In the genomic region with DNA sequence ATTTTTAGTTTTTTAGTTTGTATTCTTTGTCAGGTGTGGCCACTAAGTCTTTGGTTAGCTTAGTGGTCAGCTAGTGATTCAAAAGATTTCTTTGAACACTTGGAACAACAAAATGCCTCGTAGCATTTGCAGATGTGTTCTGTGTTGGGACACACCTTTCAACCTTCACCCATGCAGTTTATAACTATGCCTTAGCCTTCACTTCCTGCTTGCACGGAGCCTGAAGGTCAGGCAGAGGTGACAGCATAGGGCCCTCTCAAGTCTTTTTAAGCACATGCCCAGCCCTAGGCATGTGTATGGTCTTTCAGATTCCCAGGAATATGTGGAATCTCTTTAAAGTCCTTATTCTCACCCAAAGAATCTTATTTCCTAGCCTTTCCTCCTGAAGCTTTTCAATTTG, we compare ENCODE assay signal across 16 cellular contexts. TPM values are rescaled to one million over a fixed set of nuclear protein-coding genes. Genes with fewer than 3 reads are reported as not detected.
"Had no signal": no experiment of that assay in that cellular context is flagged by ENCODE, and none has a peak within 500 bp of the region (broad histone marks: within the 10 kb centered on the region; RNA-seq: fewer than 3 reads in every experiment).

No MANE protein-coding gene starts in this region.

- DNase-seq: activated effector memory CD4-positive, alpha-beta T cell treated with anti-CD3 and anti-CD28 coated beads, Interleukin-2, amount 50 U/mL, for 16 hours; activated T-cell treated with anti-CD3 and anti-CD28 coated beads for 4 hours; foreskin keratinocyte; stimulated activated CD4-positive, alpha-beta T cell treated with anti-CD3 and anti-CD28 coated beads, Interleukin-4, amount 100 ng/mL, for 1 hour; stimulated activated CD8-positive, alpha-beta memory T cell treated with anti-CD3 and anti-CD28 coated beads, Interleukin-4, amount 100 ng/mL, for 48 hours; SW 1271; T-helper 9 cell; upper lobe of right lung had no signal

- H3K27ac Mint-ChIP-seq: neural progenitor cell had no signal

- ATAC-seq: foreskin keratinocyte, left lobe of liver, pancreas, upper lobe of right lung had no signal

- FAIRE-seq: astrocyte, endothelial cell of umbilical vein, islet of Langerhans, pancreas had no signal

- H3K9me3 ChIP-seq: pancreas, upper lobe of right lung had no signal

- H3K4me1 Mint-ChIP-seq: neural progenitor cell had no signal

- H3K27me3 ChIP-seq: foreskin keratinocyte, pancreas, upper lobe of right lung had no signal

- H3K4me3 Mint-ChIP-seq: neural progenitor cell; stimulated activated naive CD8-positive, alpha-beta T cell treated with anti-CD3 and anti-CD28 coated beads, Interleukin-15, Interleukin-2, amounts not matched to agents 100 ng/mL and 50 ng/mL, for 24 hours had no signal

- H3K27me3 Mint-ChIP-seq: stimulated activated naive CD8-positive, alpha-beta T cell treated with anti-CD3 and anti-CD28 coated beads, Interleukin-15, Interleukin-2, amounts not matched to agents 100 ng/mL and 50 ng/mL, for 24 hours had no signal

- H3K4me1 ChIP-seq: neural progenitor cell, pancreas had no signal

- H3K36me3 ChIP-seq: neural progenitor cell had no signal

- H3K36me3 Mint-ChIP-seq: neural progenitor cell had no signal

- H3K27ac ChIP-seq: foreskin keratinocyte, neural progenitor cell, pancreas, upper lobe of right lung had no signal

- H3K4me3 ChIP-seq: neural progenitor cell, pancreas, upper lobe of right lung had no signal

RNA-seq across cellular contexts. Expression of a gene that starts 17.6 kb away (rescaled TPM):
- total RNA-seq: activated CD8-positive, alpha-beta memory T cell treated with anti-CD3 and anti-CD28 coated beads for 36 hours; foreskin keratinocyte had no signal
- polyA plus RNA-seq: foreskin keratinocyte had no signal
